Comparison of ENCODE assay signal across 1 cellular context in the genomic region with DNA sequence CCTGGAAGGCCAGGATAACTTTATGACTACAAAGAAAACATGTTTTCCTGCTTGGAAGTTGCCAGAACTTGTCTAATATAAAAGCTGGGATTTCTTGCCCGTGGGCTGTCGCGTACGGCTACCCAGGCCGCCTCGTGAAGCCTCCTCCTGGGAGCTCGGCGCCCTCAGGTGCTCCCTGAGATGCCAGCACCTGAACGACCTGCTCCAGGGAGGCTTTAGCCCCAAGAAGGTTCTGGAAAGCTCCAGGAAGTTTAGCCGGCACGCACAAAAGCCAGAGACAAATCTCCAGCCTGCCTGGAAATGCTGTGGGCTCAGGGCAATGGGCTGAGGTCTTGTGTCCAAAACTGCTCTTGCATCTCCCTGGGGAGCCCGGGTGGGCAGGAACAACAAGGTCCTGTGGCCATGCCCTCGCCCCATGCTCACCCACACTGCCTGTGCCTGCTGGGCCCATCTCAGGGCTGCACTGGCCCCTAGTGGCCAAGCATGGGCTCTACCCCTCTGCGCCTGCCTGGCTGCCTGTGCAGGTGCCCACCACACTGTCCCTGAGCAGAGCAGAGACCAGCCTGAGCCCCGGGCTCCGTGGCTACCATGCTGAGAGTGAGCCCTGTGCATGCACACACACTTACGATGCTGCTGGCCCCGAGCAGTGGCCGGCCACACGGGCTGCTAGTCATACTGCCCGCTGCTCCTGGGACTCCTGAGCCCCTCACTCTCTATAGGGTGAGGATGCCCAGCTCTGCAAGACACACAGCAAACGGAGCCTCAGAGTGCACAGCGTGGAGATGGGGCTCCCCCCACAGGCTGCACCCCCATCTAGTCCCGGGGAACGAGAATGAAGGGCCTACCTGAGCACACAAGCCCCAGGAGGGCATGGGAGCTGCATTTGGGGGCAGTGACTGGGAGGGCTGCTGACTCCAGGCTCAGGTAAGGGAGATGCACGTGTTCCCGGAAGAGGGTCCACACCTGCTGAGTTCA.
TF ChIP-seq lines count a peak whose summit lies in the region.

No MANE protein-coding gene starts in this region.

TF ChIP-seq in GM12878, 131 proteins besides CTCF, POLR2A, EP300 and RAD21 (continued from another document and continues in another):
- TF ChIP-seq, protein P1, sequence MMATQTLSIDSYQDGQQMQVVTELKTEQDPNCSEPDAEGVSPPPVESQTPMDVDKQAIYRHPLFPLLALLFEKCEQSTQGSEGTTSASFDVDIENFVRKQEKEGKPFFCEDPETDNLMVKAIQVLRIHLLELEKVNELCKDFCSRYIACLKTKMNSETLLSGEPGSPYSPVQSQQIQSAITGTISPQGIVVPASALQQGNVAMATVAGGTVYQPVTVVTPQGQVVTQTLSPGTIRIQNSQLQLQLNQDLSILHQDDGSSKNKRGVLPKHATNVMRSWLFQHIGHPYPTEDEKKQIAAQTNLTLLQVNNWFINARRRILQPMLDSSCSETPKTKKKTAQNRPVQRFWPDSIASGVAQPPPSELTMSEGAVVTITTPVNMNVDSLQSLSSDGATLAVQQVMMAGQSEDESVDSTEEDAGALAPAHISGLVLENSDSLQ (IDR thresholded peaks at IDR 0.05), result no peak
- no peak for TF ChIP-seq RUNX3 (IDR thresholded peaks at IDR 0.05; ENCODE audit: low read length)
- TF ChIP-seq, protein P2, sequence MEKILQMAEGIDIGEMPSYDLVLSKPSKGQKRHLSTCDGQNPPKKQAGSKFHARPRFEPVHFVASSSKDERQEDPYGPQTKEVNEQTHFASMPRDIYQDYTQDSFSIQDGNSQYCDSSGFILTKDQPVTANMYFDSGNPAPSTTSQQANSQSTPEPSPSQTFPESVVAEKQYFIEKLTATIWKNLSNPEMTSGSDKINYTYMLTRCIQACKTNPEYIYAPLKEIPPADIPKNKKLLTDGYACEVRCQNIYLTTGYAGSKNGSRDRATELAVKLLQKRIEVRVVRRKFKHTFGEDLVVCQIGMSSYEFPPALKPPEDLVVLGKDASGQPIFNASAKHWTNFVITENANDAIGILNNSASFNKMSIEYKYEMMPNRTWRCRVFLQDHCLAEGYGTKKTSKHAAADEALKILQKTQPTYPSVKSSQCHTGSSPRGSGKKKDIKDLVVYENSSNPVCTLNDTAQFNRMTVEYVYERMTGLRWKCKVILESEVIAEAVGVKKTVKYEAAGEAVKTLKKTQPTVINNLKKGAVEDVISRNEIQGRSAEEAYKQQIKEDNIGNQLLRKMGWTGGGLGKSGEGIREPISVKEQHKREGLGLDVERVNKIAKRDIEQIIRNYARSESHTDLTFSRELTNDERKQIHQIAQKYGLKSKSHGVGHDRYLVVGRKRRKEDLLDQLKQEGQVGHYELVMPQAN (conservative IDR thresholded peaks at IDR 0.05), result no peak
- TF ChIP-seq ESRRA (IDR thresholded peaks at IDR 0.05; ENCODE audit: low read length), result no peak
- peak; percentile 69 for TF ChIP-seq MEF2B (IDR thresholded peaks at IDR 0.05; ENCODE audit: partially characterized antibody, poor library complexity, severe bottlenecking)
- TF ChIP-seq EGR1 (IDR thresholded peaks at IDR 0.05; ENCODE audit: borderline replicate concordance in 1 of 2, low read depth in 2 of 2, low read length in 2 of 2), result no peak
- peak; percentile 73; the same call in 1 of the 2 replicates for TF ChIP-seq RB1 (IDR thresholded peaks at IDR 0.05; ENCODE audit: borderline replicate concordance)
- TF ChIP-seq RAD51 (IDR thresholded peaks at IDR 0.05), result no peak
- TF ChIP-seq YBX1 (IDR thresholded peaks at IDR 0.05), result no peak
- TF ChIP-seq, protein P3, sequence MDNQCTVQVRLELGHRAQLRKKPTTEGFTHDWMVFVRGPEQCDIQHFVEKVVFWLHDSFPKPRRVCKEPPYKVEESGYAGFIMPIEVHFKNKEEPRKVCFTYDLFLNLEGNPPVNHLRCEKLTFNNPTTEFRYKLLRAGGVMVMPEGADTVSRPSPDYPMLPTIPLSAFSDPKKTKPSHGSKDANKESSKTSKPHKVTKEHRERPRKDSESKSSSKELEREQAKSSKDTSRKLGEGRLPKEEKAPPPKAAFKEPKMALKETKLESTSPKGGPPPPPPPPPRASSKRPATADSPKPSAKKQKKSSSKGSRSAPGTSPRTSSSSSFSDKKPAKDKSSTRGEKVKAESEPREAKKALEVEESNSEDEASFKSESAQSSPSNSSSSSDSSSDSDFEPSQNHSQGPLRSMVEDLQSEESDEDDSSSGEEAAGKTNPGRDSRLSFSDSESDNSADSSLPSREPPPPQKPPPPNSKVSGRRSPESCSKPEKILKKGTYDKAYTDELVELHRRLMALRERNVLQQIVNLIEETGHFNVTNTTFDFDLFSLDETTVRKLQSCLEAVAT (IDR thresholded peaks at IDR 0.05), result no peak
- peak; percentile 84 for TF ChIP-seq SMC3 (IDR thresholded peaks at IDR 0.05; ENCODE audit: borderline replicate concordance, low read length)
- no peak for TF ChIP-seq NFIC (IDR thresholded peaks at IDR 0.05; ENCODE audit: low read depth, low read length)
- no peak for TF ChIP-seq CBX3 (IDR thresholded peaks at IDR 0.05; ENCODE audit: borderline replicate concordance, low read depth)
- peak; percentile 67 for TF ChIP-seq YY1 (IDR thresholded peaks at IDR 0.05; ENCODE audit: low read depth, low read length)
- no peak for TF ChIP-seq RFX5 (IDR thresholded peaks at IDR 0.05; ENCODE audit: low read depth, low read length)
- TF ChIP-seq, protein P4, sequence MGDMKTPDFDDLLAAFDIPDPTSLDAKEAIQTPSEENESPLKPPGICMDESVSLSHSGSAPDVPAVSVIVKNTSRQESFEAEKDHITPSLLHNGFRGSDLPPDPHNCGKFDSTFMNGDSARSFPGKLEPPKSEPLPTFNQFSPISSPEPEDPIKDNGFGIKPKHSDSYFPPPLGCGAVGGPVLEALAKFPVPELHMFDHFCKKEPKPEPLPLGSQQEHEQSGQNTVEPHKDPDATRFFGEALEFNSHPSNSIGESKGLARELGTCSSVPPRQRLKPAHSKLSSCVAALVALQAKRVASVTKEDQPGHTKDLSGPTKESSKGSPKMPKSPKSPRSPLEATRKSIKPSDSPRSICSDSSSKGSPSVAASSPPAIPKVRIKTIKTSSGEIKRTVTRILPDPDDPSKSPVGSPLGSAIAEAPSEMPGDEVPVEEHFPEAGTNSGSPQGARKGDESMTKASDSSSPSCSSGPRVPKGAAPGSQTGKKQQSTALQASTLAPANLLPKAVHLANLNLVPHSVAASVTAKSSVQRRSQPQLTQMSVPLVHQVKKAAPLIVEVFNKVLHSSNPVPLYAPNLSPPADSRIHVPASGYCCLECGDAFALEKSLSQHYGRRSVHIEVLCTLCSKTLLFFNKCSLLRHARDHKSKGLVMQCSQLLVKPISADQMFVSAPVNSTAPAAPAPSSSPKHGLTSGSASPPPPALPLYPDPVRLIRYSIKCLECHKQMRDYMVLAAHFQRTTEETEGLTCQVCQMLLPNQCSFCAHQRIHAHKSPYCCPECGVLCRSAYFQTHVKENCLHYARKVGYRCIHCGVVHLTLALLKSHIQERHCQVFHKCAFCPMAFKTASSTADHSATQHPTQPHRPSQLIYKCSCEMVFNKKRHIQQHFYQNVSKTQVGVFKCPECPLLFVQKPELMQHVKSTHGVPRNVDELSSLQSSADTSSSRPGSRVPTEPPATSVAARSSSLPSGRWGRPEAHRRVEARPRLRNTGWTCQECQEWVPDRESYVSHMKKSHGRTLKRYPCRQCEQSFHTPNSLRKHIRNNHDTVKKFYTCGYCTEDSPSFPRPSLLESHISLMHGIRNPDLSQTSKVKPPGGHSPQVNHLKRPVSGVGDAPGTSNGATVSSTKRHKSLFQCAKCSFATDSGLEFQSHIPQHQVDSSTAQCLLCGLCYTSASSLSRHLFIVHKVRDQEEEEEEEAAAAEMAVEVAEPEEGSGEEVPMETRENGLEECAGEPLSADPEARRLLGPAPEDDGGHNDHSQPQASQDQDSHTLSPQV (IDR thresholded peaks at IDR 0.05), result 0 out of 2 replicates have a peak, but pooled peaks have one; percentile 30
- no peak for TF ChIP-seq POLR2AphosphoS5 (IDR thresholded peaks at IDR 0.05; ENCODE audit: low read length)
- no peak for TF ChIP-seq RCOR1 (conservative IDR thresholded peaks at IDR 0.05; ENCODE audit: low read depth, low read length)
- TF ChIP-seq HDAC6 (IDR thresholded peaks at IDR 0.05; ENCODE audit: unreplicated experiment), result no peak
- no peak for TF ChIP-seq ETV6 (conservative IDR thresholded peaks at IDR 0.05 in 1 of 2, IDR thresholded peaks at IDR 0.05 in 1 of 2; ENCODE audit: borderline replicate concordance in 1 of 2, low read depth in 1 of 2)
- TF ChIP-seq SUPT20H (IDR thresholded peaks at IDR 0.05; ENCODE audit: borderline replicate concordance, control insufficient read depth, low read depth, low read length), result no peak
- no peak for TF ChIP-seq CREM (IDR thresholded peaks at IDR 0.05; ENCODE audit: low read depth)
- 0 out of 2 replicates have a peak, but pooled peaks have one; percentile 70 for TF ChIP-seq GATAD2B (conservative IDR thresholded peaks at IDR 0.05; ENCODE audit: low read depth)
- no peak for TF ChIP-seq ZNF622 (IDR thresholded peaks at IDR 0.05)
- TF ChIP-seq KLF5 (IDR thresholded peaks at IDR 0.05; ENCODE audit: partially characterized antibody), result no peak
- no peak for TF ChIP-seq KDM1A (IDR thresholded peaks at IDR 0.05; ENCODE audit: borderline replicate concordance)
- TF ChIP-seq, protein P5, sequence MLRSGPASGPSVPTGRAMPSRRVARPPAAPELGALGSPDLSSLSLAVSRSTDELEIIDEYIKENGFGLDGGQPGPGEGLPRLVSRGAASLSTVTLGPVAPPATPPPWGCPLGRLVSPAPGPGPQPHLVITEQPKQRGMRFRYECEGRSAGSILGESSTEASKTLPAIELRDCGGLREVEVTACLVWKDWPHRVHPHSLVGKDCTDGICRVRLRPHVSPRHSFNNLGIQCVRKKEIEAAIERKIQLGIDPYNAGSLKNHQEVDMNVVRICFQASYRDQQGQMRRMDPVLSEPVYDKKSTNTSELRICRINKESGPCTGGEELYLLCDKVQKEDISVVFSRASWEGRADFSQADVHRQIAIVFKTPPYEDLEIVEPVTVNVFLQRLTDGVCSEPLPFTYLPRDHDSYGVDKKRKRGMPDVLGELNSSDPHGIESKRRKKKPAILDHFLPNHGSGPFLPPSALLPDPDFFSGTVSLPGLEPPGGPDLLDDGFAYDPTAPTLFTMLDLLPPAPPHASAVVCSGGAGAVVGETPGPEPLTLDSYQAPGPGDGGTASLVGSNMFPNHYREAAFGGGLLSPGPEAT (IDR thresholded peaks at IDR 0.05; ENCODE audit: low read depth), result no peak
- TF ChIP-seq, protein P6, sequence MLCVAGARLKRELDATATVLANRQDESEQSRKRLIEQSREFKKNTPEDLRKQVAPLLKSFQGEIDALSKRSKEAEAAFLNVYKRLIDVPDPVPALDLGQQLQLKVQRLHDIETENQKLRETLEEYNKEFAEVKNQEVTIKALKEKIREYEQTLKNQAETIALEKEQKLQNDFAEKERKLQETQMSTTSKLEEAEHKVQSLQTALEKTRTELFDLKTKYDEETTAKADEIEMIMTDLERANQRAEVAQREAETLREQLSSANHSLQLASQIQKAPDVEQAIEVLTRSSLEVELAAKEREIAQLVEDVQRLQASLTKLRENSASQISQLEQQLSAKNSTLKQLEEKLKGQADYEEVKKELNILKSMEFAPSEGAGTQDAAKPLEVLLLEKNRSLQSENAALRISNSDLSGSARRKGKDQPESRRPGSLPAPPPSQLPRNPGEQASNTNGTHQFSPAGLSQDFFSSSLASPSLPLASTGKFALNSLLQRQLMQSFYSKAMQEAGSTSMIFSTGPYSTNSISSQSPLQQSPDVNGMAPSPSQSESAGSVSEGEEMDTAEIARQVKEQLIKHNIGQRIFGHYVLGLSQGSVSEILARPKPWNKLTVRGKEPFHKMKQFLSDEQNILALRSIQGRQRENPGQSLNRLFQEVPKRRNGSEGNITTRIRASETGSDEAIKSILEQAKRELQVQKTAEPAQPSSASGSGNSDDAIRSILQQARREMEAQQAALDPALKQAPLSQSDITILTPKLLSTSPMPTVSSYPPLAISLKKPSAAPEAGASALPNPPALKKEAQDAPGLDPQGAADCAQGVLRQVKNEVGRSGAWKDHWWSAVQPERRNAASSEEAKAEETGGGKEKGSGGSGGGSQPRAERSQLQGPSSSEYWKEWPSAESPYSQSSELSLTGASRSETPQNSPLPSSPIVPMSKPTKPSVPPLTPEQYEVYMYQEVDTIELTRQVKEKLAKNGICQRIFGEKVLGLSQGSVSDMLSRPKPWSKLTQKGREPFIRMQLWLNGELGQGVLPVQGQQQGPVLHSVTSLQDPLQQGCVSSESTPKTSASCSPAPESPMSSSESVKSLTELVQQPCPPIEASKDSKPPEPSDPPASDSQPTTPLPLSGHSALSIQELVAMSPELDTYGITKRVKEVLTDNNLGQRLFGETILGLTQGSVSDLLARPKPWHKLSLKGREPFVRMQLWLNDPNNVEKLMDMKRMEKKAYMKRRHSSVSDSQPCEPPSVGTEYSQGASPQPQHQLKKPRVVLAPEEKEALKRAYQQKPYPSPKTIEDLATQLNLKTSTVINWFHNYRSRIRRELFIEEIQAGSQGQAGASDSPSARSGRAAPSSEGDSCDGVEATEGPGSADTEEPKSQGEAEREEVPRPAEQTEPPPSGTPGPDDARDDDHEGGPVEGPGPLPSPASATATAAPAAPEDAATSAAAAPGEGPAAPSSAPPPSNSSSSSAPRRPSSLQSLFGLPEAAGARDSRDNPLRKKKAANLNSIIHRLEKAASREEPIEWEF (IDR thresholded peaks at IDR 0.05; ENCODE audit: insufficient replicate concordance, low read depth, low read length), result no peak
- no peak for TF ChIP-seq PAX5 (IDR thresholded peaks at IDR 0.05; ENCODE audit: borderline replicate concordance, low read depth, low read length)
- TF ChIP-seq, protein P7, sequence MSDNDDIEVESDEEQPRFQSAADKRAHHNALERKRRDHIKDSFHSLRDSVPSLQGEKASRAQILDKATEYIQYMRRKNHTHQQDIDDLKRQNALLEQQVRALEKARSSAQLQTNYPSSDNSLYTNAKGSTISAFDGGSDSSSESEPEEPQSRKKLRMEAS (IDR thresholded peaks at IDR 0.05; ENCODE audit: low read depth, low read length), result no peak
- peak in 1 of 2 experiments; percentile 59; a peak in 1 of 4 replicates for TF ChIP-seq BHLHE40 (IDR thresholded peaks at IDR 0.05; ENCODE audit: borderline replicate concordance in 1 of 2, low read depth in 2 of 2, low read length in 1 of 2)
- TF ChIP-seq HDAC2 (IDR thresholded peaks at IDR 0.05), result no peak
- TF ChIP-seq TAF1 (IDR thresholded peaks at IDR 0.05; ENCODE audit: borderline replicate concordance, low read depth, low read length), result no peak
- peak; percentile 35; the same call in 1 of the 2 replicates for TF ChIP-seq IKZF1 (conservative IDR thresholded peaks at IDR 0.05)
- no peak for TF ChIP-seq IKZF2 (IDR thresholded peaks at IDR 0.05)
- TF ChIP-seq, protein P8, sequence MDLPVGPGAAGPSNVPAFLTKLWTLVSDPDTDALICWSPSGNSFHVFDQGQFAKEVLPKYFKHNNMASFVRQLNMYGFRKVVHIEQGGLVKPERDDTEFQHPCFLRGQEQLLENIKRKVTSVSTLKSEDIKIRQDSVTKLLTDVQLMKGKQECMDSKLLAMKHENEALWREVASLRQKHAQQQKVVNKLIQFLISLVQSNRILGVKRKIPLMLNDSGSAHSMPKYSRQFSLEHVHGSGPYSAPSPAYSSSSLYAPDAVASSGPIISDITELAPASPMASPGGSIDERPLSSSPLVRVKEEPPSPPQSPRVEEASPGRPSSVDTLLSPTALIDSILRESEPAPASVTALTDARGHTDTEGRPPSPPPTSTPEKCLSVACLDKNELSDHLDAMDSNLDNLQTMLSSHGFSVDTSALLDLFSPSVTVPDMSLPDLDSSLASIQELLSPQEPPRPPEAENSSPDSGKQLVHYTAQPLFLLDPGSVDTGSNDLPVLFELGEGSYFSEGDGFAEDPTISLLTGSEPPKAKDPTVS (IDR thresholded peaks at IDR 0.05; ENCODE audit: low read depth, low read length), result no peak
- TF ChIP-seq, protein P9, sequence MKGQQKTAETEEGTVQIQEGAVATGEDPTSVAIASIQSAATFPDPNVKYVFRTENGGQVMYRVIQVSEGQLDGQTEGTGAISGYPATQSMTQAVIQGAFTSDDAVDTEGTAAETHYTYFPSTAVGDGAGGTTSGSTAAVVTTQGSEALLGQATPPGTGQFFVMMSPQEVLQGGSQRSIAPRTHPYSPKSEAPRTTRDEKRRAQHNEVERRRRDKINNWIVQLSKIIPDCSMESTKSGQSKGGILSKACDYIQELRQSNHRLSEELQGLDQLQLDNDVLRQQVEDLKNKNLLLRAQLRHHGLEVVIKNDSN (IDR thresholded peaks at IDR 0.05; ENCODE audit: borderline replicate concordance, extremely low read length, insufficient read depth, low read depth, low read length), result no peak
